In the genomic region with DNA sequence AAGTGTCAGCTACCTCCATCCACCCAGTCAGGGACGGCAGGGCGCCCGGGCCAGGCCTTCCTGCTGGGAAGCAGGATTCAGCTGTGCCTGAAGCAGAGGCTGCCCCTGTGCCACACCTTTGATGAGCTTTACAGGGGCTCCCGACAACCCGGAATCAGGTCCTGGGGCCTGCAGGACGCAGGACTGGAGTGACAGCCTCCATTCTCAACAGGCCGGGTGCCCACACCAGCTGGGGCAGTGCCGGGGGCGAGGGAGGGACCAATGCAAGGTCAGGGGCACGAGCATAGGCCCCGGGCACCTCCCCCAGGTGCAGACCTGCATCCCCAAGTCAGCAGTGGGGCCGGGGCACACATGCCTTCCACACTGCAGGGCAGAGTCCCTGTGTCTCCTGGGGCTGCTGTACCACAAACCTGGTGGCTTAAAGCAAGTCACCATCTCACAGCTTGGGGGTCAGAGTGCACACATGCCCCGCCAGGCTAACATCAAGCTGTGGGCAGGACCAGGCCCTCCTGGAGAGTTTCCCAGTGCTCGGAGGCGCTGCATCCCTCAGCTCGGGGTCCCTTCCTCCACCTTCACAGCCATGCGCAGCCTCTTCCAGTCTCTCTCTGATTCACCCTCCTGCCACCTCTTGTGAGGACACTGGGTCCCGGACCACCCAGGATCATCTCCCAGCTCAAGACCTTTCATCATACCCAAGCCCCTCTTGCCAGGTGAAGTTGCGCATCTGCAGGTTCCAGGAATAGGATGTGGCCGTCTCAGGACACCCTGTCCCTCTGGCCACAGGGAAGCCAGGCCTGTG, we compare ENCODE assay signal across 2 cellular contexts.
TF ChIP-seq lines count a peak whose summit lies in the region.

No MANE protein-coding gene starts in this region.

TF ChIP-seq in GM23338, 12 proteins besides CTCF, POLR2A, EP300 and RAD21 (continued from another document and continues in another):
- TF ChIP-seq ZNF462 (CRISPR knock-in tag; IDR thresholded peaks at IDR 0.05) = no peak
- no peak for TF ChIP-seq ZNF114 (CRISPR knock-in tag; IDR thresholded peaks at IDR 0.05)
- TF ChIP-seq CREB1 (CRISPR knock-in tag; IDR thresholded peaks at IDR 0.05; ENCODE audit: low read depth) = no peak
- TF ChIP-seq ETS1 (IDR thresholded peaks at IDR 0.05) = no peak
- no peak for TF ChIP-seq NANOG (IDR thresholded peaks at IDR 0.05; ENCODE audit: borderline replicate concordance)
- TF ChIP-seq POLR2AphosphoS5 (IDR thresholded peaks at IDR 0.05; ENCODE audit: low read depth) = no peak; the same call in none of the 2 replicates
- no peak for TF ChIP-seq EZH2phosphoT487 (IDR thresholded peaks at IDR 0.05; ENCODE audit: unreplicated experiment)
- TF ChIP-seq ZNF331 (CRISPR knock-in tag; IDR thresholded peaks at IDR 0.05; ENCODE audit: low read depth) = no peak
- no peak for TF ChIP-seq STAT1 (IDR thresholded peaks at IDR 0.05; ENCODE audit: unreplicated experiment)
- no peak for TF ChIP-seq JUNB (IDR thresholded peaks at IDR 0.05; ENCODE audit: unreplicated experiment)

TF ChIP-seq in SK-N-SH treated with all-trans-retinoic acid at 6 μM for 48 hours, 23 proteins besides CTCF, POLR2A, EP300 and RAD21:
- TF ChIP-seq PATZ1 (CRISPR knock-in tag; IDR thresholded peaks at IDR 0.05; ENCODE audit: borderline replicate concordance) = no peak
- no peak for TF ChIP-seq ZNF70 (CRISPR knock-in tag; IDR thresholded peaks at IDR 0.05)
TF ChIP-seq in SK-N-SH treated with all-trans-retinoic acid at 6 μM for 48 hours: peak in this region for 0.
